Comparison of ENCODE assay signal across 9 cellular contexts in the genomic region with DNA sequence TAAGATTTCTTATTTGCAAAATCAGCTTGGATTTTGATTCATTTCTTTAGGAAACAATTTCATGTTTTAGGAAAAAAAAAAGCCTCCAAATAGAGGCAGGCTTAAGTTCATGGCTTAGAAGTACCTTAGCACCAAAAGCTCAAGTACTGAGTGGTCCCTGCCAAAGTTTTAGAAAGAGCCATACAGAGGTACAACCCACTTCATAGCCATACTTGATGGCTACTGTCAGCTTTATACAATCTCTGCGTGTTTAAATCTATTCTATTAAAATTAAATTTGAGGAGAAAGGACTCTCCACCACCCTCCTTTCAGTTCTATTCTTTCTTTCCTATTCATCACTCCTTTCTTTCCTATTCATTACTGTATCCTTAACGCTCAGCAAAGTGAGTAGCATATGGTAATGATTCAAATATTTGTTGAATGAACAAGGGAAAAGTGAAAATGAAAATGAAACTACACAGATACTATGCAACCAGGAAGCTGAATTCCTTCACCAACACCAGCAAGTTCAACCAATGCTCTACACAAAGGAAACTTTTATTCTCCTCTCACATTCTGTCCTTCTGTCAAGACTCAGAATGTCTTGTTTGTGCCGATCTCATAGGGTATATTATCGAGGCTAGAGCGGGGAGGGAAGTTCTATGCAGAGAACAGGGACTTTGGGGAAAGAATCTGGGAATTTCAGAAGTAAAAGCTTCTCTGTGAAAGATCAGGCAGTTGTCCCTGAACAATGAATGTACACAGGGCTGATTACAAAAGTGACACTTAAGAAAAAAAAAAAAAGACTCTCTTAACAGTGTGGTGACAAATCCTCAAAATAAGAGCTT.
DNase-seq lines count a peak whose midpoint lies in the region; ATAC-seq, FAIRE-seq and TF ChIP-seq lines count a peak whose summit lies in the region.
"Had no signal": no experiment of that assay in that cellular context is flagged by ENCODE, and none has a peak within 500 bp of the region (broad histone marks: within the 10 kb centered on the region; RNA-seq: fewer than 3 reads in every experiment).

No MANE protein-coding gene starts in this region.

- peak overlapping the region; percentile 81 for H3K27ac Mint-ChIP-seq in activated naive CD4-positive, alpha-beta T cell treated with anti-CD3 and anti-CD28 coated beads for 36 hours

- in situ Hi-C loops in astrocyte of the cerebellum (cut with HindIII; ENCODE audit: low sequenced_read_pairs), result no loop called here

- peak; percentile 30 for FAIRE-seq in urothelium cell line (lab: Jason Lieb, UNC)
- FAIRE-seq: G401.6 had no signal

- H3K4me3 ChIP-seq in astrocyte of the cerebellum (ENCODE audit: low read depth, low read length), result peak overlapping the region; percentile 2
- H3K4me3 ChIP-seq in left lung, result peak overlapping the region in 1 of 2 donors; percentile 18

- H3K36me3 Mint-ChIP-seq in activated naive CD4-positive, alpha-beta T cell treated with anti-CD3 and anti-CD28 coated beads for 36 hours (ENCODE audit: low read depth), result peaks cover 2% of the 10 kb centered on the region

- peaks cover 9% of the 10 kb centered on the region for H3K4me1 Mint-ChIP-seq in activated naive CD4-positive, alpha-beta T cell treated with anti-CD3 and anti-CD28 coated beads for 36 hours (ENCODE audit: low read depth)

- CTCF ChIA-PET in activated naive CD4-positive, alpha-beta T cell treated with anti-CD3 and anti-CD28 coated beads for 36 hours (lab: Charles Lee), result interaction anchor here (0.5 to 1.0 kb wide), 3 partner anchors 42 to 447 kb away, joined by 3 to 4 read pairs (median 3); no protein-coding TSS in a partner anchor

- H3K4me1 ChIP-seq in left lung, result peaks cover 13 to 39% of the 10 kb centered on the region in 2 donors

- no peaks in the 10 kb centered on the region for H3K9me3 Mint-ChIP-seq in activated naive CD4-positive, alpha-beta T cell treated with anti-CD3 and anti-CD28 coated beads for 36 hours

- H3K27me3 ChIP-seq in left lung, result no peaks in the 10 kb centered on the region

- no peak for DNase-seq in activated naive CD4-positive, alpha-beta T cell treated with anti-CD3 and anti-CD28 coated beads for 36 hours
- no peak for DNase-seq in activated naive CD4-positive, alpha-beta T cell treated with Interleukin-2 at 50 U/mL for 16 hours
- peak; percentile 78 for DNase-seq in M059J (ENCODE audit: low read depth)
- DNase-seq in astrocyte of the cerebellum (ENCODE audit: low read depth), result peak; percentile 12
- DNase-seq in left lung, result no peak
- peak; percentile 53 for DNase-seq in urothelium cell line (ENCODE audit: low spot score)
- no peak for DNase-seq in midbrain (lab: John Stamatoyannopoulos, UW)
- no peak for DNase-seq in NCI-H1417 treated with DMSO at 0.1 percent for 48 hours (lab: John Stamatoyannopoulos, UW)

- no peaks in the 10 kb centered on the region for H3K36me3 ChIP-seq in left lung

- intact Hi-C loops in activated naive CD4-positive, alpha-beta T cell treated with anti-CD3 and anti-CD28 coated beads for 36 hours (cut with micrococcal nuclease), result loop anchor here (2.0 to 5.0 kb wide), 2 partner anchors 138 to 446 kb away; a partner anchor contains a TSS
- intact Hi-C loops in left lung (cut with DNase I), result no loop called here

- no peaks in the 10 kb centered on the region for H3K9me3 ChIP-seq in left lung

- TF ChIP-seq CTCF in astrocyte of the cerebellum (IDR thresholded peaks at IDR 0.05; ENCODE audit: low read depth, low read length, missing control alignments) (no peak), left lung (IDR thresholded peaks at IDR 0.05) (no peak)

- peak; percentile 92 for ATAC-seq in left lung

- no peaks in the 10 kb centered on the region for H3K27me3 Mint-ChIP-seq in activated naive CD4-positive, alpha-beta T cell treated with anti-CD3 and anti-CD28 coated beads for 36 hours (ENCODE audit: low read depth)

- peak overlapping the region; percentile 51 for H3K4me3 Mint-ChIP-seq in activated naive CD4-positive, alpha-beta T cell treated with anti-CD3 and anti-CD28 coated beads for 36 hours

- H3K27ac ChIP-seq in left lung, result peak overlapping the region; percentile 50 to 80

Comparison
In these comparisons a context has a peak if more than half of its experiments do, and no peak if none do; other contexts are left out.
1. DNase-seq: peak in M059J (single experiment), astrocyte of the cerebellum (single experiment) and urothelium cell line (single experiment); none in activated naive CD4-positive, alpha-beta T cell treated with anti-CD3 and anti-CD28 coated beads for 36 hours (single experiment), activated naive CD4-positive, alpha-beta T cell treated with Interleukin-2 at 50 U/mL for 16 hours (single experiment), left lung (0 of 2), midbrain (single experiment) and NCI-H1417 treated with DMSO at 0.1 percent for 48 hours (single experiment).